11 cellular contexts compared by ENCODE assay signal in genomic region chr7:28815928-28816373, GRCh38.
A peak's percentile ranks its signal among the peaks of the same experiment; 100 is the strongest.
DNase-seq lines count a peak whose midpoint lies in the region; ATAC-seq and TF ChIP-seq lines count a peak whose summit lies in the region.
"Had no signal": no experiment of that assay in that cellular context is flagged by ENCODE, and none has a peak within 500 bp of the region (broad histone marks: within the 10 kb centered on the region; RNA-seq: fewer than 3 reads in every experiment).

No MANE protein-coding gene starts in this region.

- no peak for TF ChIP-seq CTCF in breast epithelium (IDR thresholded peaks at IDR 0.05)
- TF ChIP-seq CTCF in chondrocyte (IDR thresholded peaks at IDR 0.05): no peak

- H3K27me3 ChIP-seq in breast epithelium: no peaks in the 10 kb centered on the region

- H3K27me3 Mint-ChIP-seq in chondrocyte (ENCODE audit: low read depth): no peaks in the 10 kb centered on the region
- H3K27me3 Mint-ChIP-seq: activated CD4-positive, alpha-beta T cell treated with anti-CD3 and anti-CD28 coated beads for 36 hours had no signal

- no peak overlapping the region for H3K27ac ChIP-seq in breast epithelium
- H3K27ac ChIP-seq: thoracic aorta had no signal

- no peak overlapping the region for H3K27ac Mint-ChIP-seq in chondrocyte (ENCODE audit: unreplicated experiment)
- H3K27ac Mint-ChIP-seq: activated CD4-positive, alpha-beta T cell treated with anti-CD3 and anti-CD28 coated beads for 36 hours; natural killer cell treated with Interleukin-12 subunit alpha and Interleukin-12 subunit beta and Interleukin-15 and Interleukin-18, amount 100 ng/mL, for 72 hours had no signal

- peaks cover 37% of the 10 kb centered on the region for H3K4me1 Mint-ChIP-seq in chondrocyte (ENCODE audit: low read depth)
- H3K4me1 Mint-ChIP-seq: activated CD4-positive, alpha-beta T cell treated with anti-CD3 and anti-CD28 coated beads for 36 hours had no signal

- H3K9me3 ChIP-seq in breast epithelium: no peaks in the 10 kb centered on the region
- H3K9me3 ChIP-seq: thoracic aorta had no signal

- H3K36me3 ChIP-seq in breast epithelium: no peaks in the 10 kb centered on the region
- H3K36me3 ChIP-seq: thoracic aorta had no signal

- no peak overlapping the region for H3K4me3 Mint-ChIP-seq in chondrocyte (ENCODE audit: unreplicated experiment)
- H3K4me3 Mint-ChIP-seq: activated CD4-positive, alpha-beta T cell treated with anti-CD3 and anti-CD28 coated beads for 36 hours; natural killer cell treated with Interleukin-12 subunit alpha and Interleukin-12 subunit beta and Interleukin-15 and Interleukin-18, amount 100 ng/mL, for 72 hours had no signal

- DNase-seq in RPMI8226 (peak; percentile 61), D341Med (ENCODE audit: low spot score) (no peak), breast epithelium (ENCODE audit: low spot score in 2 of 2) (no peak), chondrocyte (ENCODE audit: low spot score) (no peak), NCI-H82 (lab: John Stamatoyannopoulos, UW) (no peak)
- DNase-seq: activated CD4-positive, alpha-beta T cell treated with anti-CD3 and anti-CD28 coated beads for 36 hours had no signal

- H3K36me3 Mint-ChIP-seq in chondrocyte (ENCODE audit: low read depth): peaks cover 3% of the 10 kb centered on the region
- H3K36me3 Mint-ChIP-seq: natural killer cell treated with Interleukin-12 subunit alpha and Interleukin-12 subunit beta and Interleukin-15 and Interleukin-18, amount 100 ng/mL, for 72 hours had no signal

- H3K4me3 ChIP-seq in breast epithelium: no peak overlapping the region
- H3K4me3 ChIP-seq: thoracic aorta had no signal

- H3K4me1 ChIP-seq in breast epithelium: no peaks in the 10 kb centered on the region

- no peak for TF ChIP-seq POLR2A in breast epithelium (IDR thresholded peaks at IDR 0.05)

- intact Hi-C loops in breast epithelium (cut with DNase I; ENCODE audit: low total_unique reads): no loop called here

- ATAC-seq in GM18508 (IDR thresholded peaks at IDR 0.05; ENCODE audit: insufficient read depth, unreplicated experiment): peak; percentile 54
- peak; percentile 88 for ATAC-seq in GM21447 (IDR thresholded peaks at IDR 0.05; ENCODE audit: unreplicated experiment)
- peak; percentile 78 for ATAC-seq in HG03097 (IDR thresholded peaks at IDR 0.05; ENCODE audit: low FRiP score, unreplicated experiment)
- ATAC-seq: activated CD4-positive, alpha-beta T cell treated with anti-CD3 and anti-CD28 coated beads for 36 hours; natural killer cell treated with Interleukin-12 subunit alpha and Interleukin-12 subunit beta and Interleukin-15 and Interleukin-18, amount 100 ng/mL, for 72 hours had no signal

- no peaks in the 10 kb centered on the region for H3K9me3 Mint-ChIP-seq in chondrocyte (ENCODE audit: low read depth)
- H3K9me3 Mint-ChIP-seq: natural killer cell treated with Interleukin-12 subunit alpha and Interleukin-12 subunit beta and Interleukin-15 and Interleukin-18, amount 100 ng/mL, for 72 hours had no signal
